ENCODE assay signal across 8 cellular contexts in genomic region chr19:16896098-16896912, GRCh38. TPM values are rescaled to one million over a fixed set of nuclear protein-coding genes. Genes with fewer than 3 reads are reported as not detected.
A peak's percentile ranks its signal among the peaks of the same experiment; 100 is the strongest.
DNase-seq lines count a peak whose midpoint lies in the region; ATAC-seq and TF ChIP-seq lines count a peak whose summit lies in the region.

No MANE protein-coding gene starts in this region.

- H3K36me3 ChIP-seq in brain microvascular endothelial cell (replicated peaks) (no peaks in the 10 kb centered on the region), mesodermal cell (ENCODE audit: control insufficient read depth, insufficient read depth, low read length) (no peaks in the 10 kb centered on the region)

- peak; percentile 27 for DNase-seq in Daoy (ENCODE audit: low read depth)
- no peak for DNase-seq in brain microvascular endothelial cell
- DNase-seq in NCI-H2081 (lab: John Stamatoyannopoulos, UW): no peak

- 4 to 5% methylated on average over 36 to 45 of the region's 58 CpGs for WGBS in mesodermal cell (ENCODE audit: insufficient coverage in 2 of 2), 2 experiments

- ATAC-seq in HG03097 (IDR thresholded peaks at IDR 0.05; ENCODE audit: low FRiP score, unreplicated experiment): peak; percentile 3
- no peak for ATAC-seq in HG03354 (IDR thresholded peaks at IDR 0.05; ENCODE audit: poor library complexity, severe bottlenecking, unreplicated experiment)
- ATAC-seq in GM18498 (IDR thresholded peaks at IDR 0.05; ENCODE audit: unreplicated experiment): no peak
- no peak for ATAC-seq in GM19463 (IDR thresholded peaks at IDR 0.05; ENCODE audit: unreplicated experiment)

- in situ Hi-C loops in brain microvascular endothelial cell (cut with HindIII; ENCODE audit: low pct_ligation_motif_present, low sequenced_read_pairs): no loop called here

- no peak overlapping the region for H3K27ac ChIP-seq in brain microvascular endothelial cell
- H3K27ac ChIP-seq in mesodermal cell (ENCODE audit: low read depth, low read length, severe bottlenecking): no peak overlapping the region

- H3K27me3 ChIP-seq in brain microvascular endothelial cell (replicated peaks): no peaks in the 10 kb centered on the region

- no peaks in the 10 kb centered on the region for H3K4me1 ChIP-seq in mesodermal cell (ENCODE audit: control insufficient read depth, insufficient read depth, low read length, poor library complexity, severe bottlenecking)

- H3K9me3 ChIP-seq in mesodermal cell (ENCODE audit: control insufficient read depth, low read length): no peaks in the 10 kb centered on the region

- no peak for TF ChIP-seq CTCF in brain microvascular endothelial cell (IDR thresholded peaks at IDR 0.05; ENCODE audit: low read depth, low read length, missing control alignments)

- H3K4me3 ChIP-seq in brain microvascular endothelial cell (ENCODE audit: low read depth, low read length) (peak overlapping the region; percentile 43), mesodermal cell (ENCODE audit: extremely low read depth, insufficient read depth, low read length, poor library complexity, severe bottlenecking) (peak overlapping the region; percentile 48)

RNA-seq across cellular contexts. Expression of gene F2RL3, which starts 7.5 kb away (rescaled TPM):
- 2.9 and 7.0 TPM in 2 replicates for total RNA-seq in Daoy (2014; rRNA removed; shearing (Covaris generic))
- polyA plus RNA-seq in mesodermal cell (2013, experiment 1 of 2): 0.29 TPM
- polyA plus RNA-seq in mesodermal cell (2013, experiment 2 of 2): 0.20 TPM
